In the genomic region with DNA sequence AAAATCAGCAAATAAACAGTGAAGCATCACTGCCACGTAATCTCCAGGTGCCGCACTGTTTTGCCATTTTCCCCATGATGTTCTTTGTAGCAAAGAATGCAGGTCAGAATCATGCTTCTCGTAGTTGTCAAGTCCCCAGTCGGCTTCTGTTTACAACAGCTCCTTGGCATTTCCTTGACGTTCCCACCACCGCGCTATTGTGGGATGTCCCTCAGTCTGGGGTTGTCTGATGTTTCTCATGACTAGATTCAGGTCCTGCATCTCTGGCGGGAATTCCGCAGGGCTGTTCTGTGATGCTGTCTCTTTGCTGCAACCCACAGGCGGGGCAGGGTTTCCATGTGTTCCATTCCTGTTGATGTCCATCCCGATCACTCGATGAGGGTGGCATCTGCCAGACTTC, we compare ENCODE assay signal across 12 cellular contexts.
A peak's percentile ranks its signal among the peaks of the same experiment; 100 is the strongest.
DNase-seq lines count a peak whose midpoint lies in the region; ATAC-seq, FAIRE-seq and TF ChIP-seq lines count a peak whose summit lies in the region.
"Had no signal": no experiment of that assay in that cellular context is flagged by ENCODE, and none has a peak within 500 bp of the region (broad histone marks: within the 10 kb centered on the region; RNA-seq: fewer than 3 reads in every experiment).

No MANE protein-coding gene starts in this region.

- H2BK5ac ChIP-seq in trophoblast cell (ENCODE audit: low read depth, low read length, poor library complexity) = no peak overlapping the region

- no peaks in the 10 kb centered on the region for H3K9me2 ChIP-seq in HCT116 (ENCODE audit: insufficient read depth)

- ATAC-seq in HCT116 = no peak
- no peak for ATAC-seq in SK-N-SH treated with all-trans-retinoic acid at 6 μM for 48 hours

- H3K36me3 ChIP-seq in HCT116 (ENCODE audit: control insufficient read depth in 1 of 2, insufficient read depth in 2 of 2, low read length in 2 of 2) = no peaks in the 10 kb centered on the region
- no peaks in the 10 kb centered on the region for H3K36me3 ChIP-seq in astrocyte (ENCODE audit: insufficient read depth, low read length)
- H3K36me3 ChIP-seq in trophoblast cell (ENCODE audit: control insufficient read depth in 1 of 2, insufficient read depth in 2 of 2, low read length in 2 of 2) = no peaks in the 10 kb centered on the region

- POLR2A ChIA-PET in HCT116 (lab: Charles Lee) = no interaction called here

- H2BK12ac ChIP-seq in trophoblast cell (ENCODE audit: low read length) = peak overlapping the region; percentile 24

- no peak overlapping the region for H2AK5ac ChIP-seq in trophoblast cell (ENCODE audit: low read length)

- no peak overlapping the region for H4K12ac ChIP-seq in trophoblast cell (ENCODE audit: low read depth, low read length)

- DNase-seq in HCT116 (ENCODE audit: low read depth, low spot score) = no peak
- peak; percentile 36 for DNase-seq in astrocyte (ENCODE audit: low read depth)
- peak; percentile 22 for DNase-seq in glomerular endothelial cell (ENCODE audit: extremely low read depth, low read depth, low spot score)
- DNase-seq in trophoblast cell = peak; percentile 95
- DNase-seq in T-helper 2 cell = no peak
- DNase-seq in lower leg skin (ENCODE audit: low spot score in 2 of 2) = no peak
- no peak for DNase-seq in OCI-M2 (lab: John Stamatoyannopoulos, UW; ENCODE audit: unreplicated experiment)
- DNase-seq: H9, NCI-H187 treated with DMSO at 0.1 percent for 48 hours had no signal

- TF ChIP-seq RAD21 in HCT116 (IDR thresholded peaks at IDR 0.05; ENCODE audit: low read depth) = no peak

- no peak overlapping the region for H3K27ac ChIP-seq in HCT116 (ENCODE audit: low read depth, low read length)
- no peak overlapping the region for H3K27ac ChIP-seq in astrocyte (ENCODE audit: low read depth, low read length)
- H3K27ac ChIP-seq in trophoblast cell (ENCODE audit: low read depth, low read length) = no peak overlapping the region

- no peaks in the 10 kb centered on the region for H3K9me3 Mint-ChIP-seq in astrocyte (ENCODE audit: unreplicated experiment)
- H3K9me3 Mint-ChIP-seq: H9 had no signal

- no peak for FAIRE-seq in astrocyte (lab: Jason Lieb, UNC)
- FAIRE-seq: GM19239 had no signal

- no peak overlapping the region for H4K91ac ChIP-seq in trophoblast cell (ENCODE audit: low read depth, low read length)

- H3K4me2 ChIP-seq in HCT116 (ENCODE audit: low read length) (peak overlapping the region; percentile 26; the same call in 1 of the 2 replicates), astrocyte (ENCODE audit: low read length) (no peak overlapping the region), trophoblast cell (ENCODE audit: low read length) (no peak overlapping the region)

- H4K8ac ChIP-seq in trophoblast cell (ENCODE audit: low read depth, low read length) = no peak overlapping the region

- RAD21 ChIA-PET in HCT116 (lab: Charles Lee; ENCODE audit: low non-redundant PET in 1 of 2, low total read pairs in 2 of 2, uncharacterized antibody in 2 of 2, unreplicated experiment in 2 of 2) = interaction anchor here in 1 of 2 experiments (2.1 kb wide), 1 partner anchor 356 kb away, joined by 13 read pairs; no protein-coding TSS in a partner anchor

- H3K4ac ChIP-seq in trophoblast cell (ENCODE audit: low read depth, low read length) = no peak overlapping the region

- no peak overlapping the region for H3K4me3 ChIP-seq in HCT116 (replicated peaks in 1 of 2; ENCODE audit: low read depth in 1 of 2, low read length in 2 of 2)
- H3K4me3 ChIP-seq in astrocyte (ENCODE audit: insufficient read depth, low read depth, low read length) = no peak overlapping the region
- no peak overlapping the region for H3K4me3 ChIP-seq in trophoblast cell (ENCODE audit: low read depth, low read length)
- no peak overlapping the region for H3K4me3 ChIP-seq in lower leg skin (ENCODE audit: low read depth, poor library complexity, severe bottlenecking)

- no peaks in the 10 kb centered on the region for H3K79me1 ChIP-seq in trophoblast cell (ENCODE audit: low read length)

- no CpG with 5 or more reads among the region's 12 CpGs for WGBS in trophoblast cell (ENCODE audit: extremely low coverage, insufficient coverage, insufficient read length)
- 79 to 95% methylated on average over 12 of the region's 12 CpGs for WGBS in lower leg skin, 2 donors

- H3K27me3 ChIP-seq in HCT116 (ENCODE audit: insufficient read depth, low read length) (no peaks in the 10 kb centered on the region), astrocyte (ENCODE audit: insufficient read depth, low read length) (no peaks in the 10 kb centered on the region), trophoblast cell (ENCODE audit: insufficient read depth, low read length) (no peaks in the 10 kb centered on the region)

- no peak overlapping the region for H3K18ac ChIP-seq in trophoblast cell (ENCODE audit: low read length)

- H3K9me3 ChIP-seq in HCT116 (ENCODE audit: control insufficient read depth in 1 of 2, insufficient read depth in 1 of 2, low read depth in 1 of 2, low read length in 2 of 2) (no peaks in the 10 kb centered on the region), astrocyte (ENCODE audit: insufficient read depth, low read depth, low read length) (no peaks in the 10 kb centered on the region), trophoblast cell (ENCODE audit: insufficient read depth, low read depth, low read length) (no peaks in the 10 kb centered on the region)
- H3K9me3 ChIP-seq: Caco-2 had no signal

- H3K27ac Mint-ChIP-seq in astrocyte (ENCODE audit: unreplicated experiment) = no peak overlapping the region
- H3K27ac Mint-ChIP-seq: H9 had no signal

- no peak overlapping the region for H3K14ac ChIP-seq in trophoblast cell (ENCODE audit: low read length)

- no peak overlapping the region for H2AFZ ChIP-seq in HCT116 (ENCODE audit: low read depth, low read length, poor library complexity, severe bottlenecking)
- no peak overlapping the region for H2AFZ ChIP-seq in astrocyte (ENCODE audit: low read depth, low read length)
- H2AFZ ChIP-seq in trophoblast cell (ENCODE audit: insufficient read depth, low read length, poor library complexity) = no peak overlapping the region

- H2BK120ac ChIP-seq in trophoblast cell (ENCODE audit: insufficient read depth, low read length, poor library complexity) = no peak overlapping the region

- no peak overlapping the region for H3K4me3 Mint-ChIP-seq in astrocyte (ENCODE audit: unreplicated experiment)
- H3K4me3 Mint-ChIP-seq: H9 had no signal

- peaks cover 7% of the 10 kb centered on the region for H3K4me1 Mint-ChIP-seq in astrocyte (ENCODE audit: low read depth, unreplicated experiment)

- H4K20me1 ChIP-seq in HCT116 (ENCODE audit: insufficient read depth) = no peaks in the 10 kb centered on the region
- no peaks in the 10 kb centered on the region for H4K20me1 ChIP-seq in astrocyte (ENCODE audit: insufficient read depth, low read length)

- no peaks in the 10 kb centered on the region for H3K79me2 ChIP-seq in HCT116 (ENCODE audit: insufficient read depth, low read length)
- no peaks in the 10 kb centered on the region for H3K79me2 ChIP-seq in astrocyte (ENCODE audit: insufficient read depth, low read length)
- no peaks in the 10 kb centered on the region for H3K79me2 ChIP-seq in trophoblast cell (ENCODE audit: control insufficient read depth, insufficient read depth, low read length, poor library complexity)

- no peak overlapping the region for H3K23ac ChIP-seq in trophoblast cell (ENCODE audit: low read length)

- peaks cover under 1% of the 10 kb centered on the region for H3K36me3 Mint-ChIP-seq in astrocyte (ENCODE audit: low read depth, unreplicated experiment)

- H3K9ac ChIP-seq in HCT116 (ENCODE audit: low read length) (no peak overlapping the region), astrocyte (ENCODE audit: low read length) (no peak overlapping the region), trophoblast cell (ENCODE audit: low read length) (no peak overlapping the region)

- intact Hi-C loops in HCT116 (cut with micrococcal nuclease) = loop anchor here (2.0 to 10.0 kb wide), 4 partner anchors 95 to 885 kb away; no protein-coding TSS in a partner anchor
- intact Hi-C loops in lower leg skin (cut with DNase I; ENCODE audit: low total_unique reads) = loop anchor here (5.0 to 10.0 kb wide), 2 partner anchors 355 to 877 kb away; a partner anchor contains a TSS

- BruUV-seq in HCT116 (replicated peaks; lab: Mats Ljungman, UMichigan) = no TSS peak

- TF ChIP-seq CTCF in HCT116 (IDR thresholded peaks at IDR 0.05 in 2 of 3, conservative IDR thresholded peaks at IDR 0.05 in 1 of 3; ENCODE audit: borderline replicate concordance in 1 of 3, insufficient read depth in 1 of 3, low read depth in 2 of 3, low read length in 2 of 3) (no peak), astrocyte (IDR thresholded peaks at IDR 0.05; ENCODE audit: insufficient read depth, low read depth, low read length) (no peak), lower leg skin (IDR thresholded peaks at IDR 0.05) (no peak)

- H3K4me1 ChIP-seq in HCT116 (ENCODE audit: control insufficient read depth in 1 of 2, insufficient read depth in 2 of 2, low read length in 2 of 2) (peaks cover 6 to 26% of the 10 kb centered on the region in 2 experiments), astrocyte (ENCODE audit: insufficient read depth, low read length) (no peaks in the 10 kb centered on the region), trophoblast cell (ENCODE audit: control insufficient read depth in 1 of 2, insufficient read depth in 2 of 2, low read length in 2 of 2) (no peaks in the 10 kb centered on the region)
- H3K4me1 ChIP-seq: Caco-2 had no signal

- TF ChIP-seq POLR2A in HCT116 (IDR thresholded peaks at IDR 0.05; ENCODE audit: borderline replicate concordance, extremely low read depth, insufficient read depth, insufficient read length) = no peak
- no peak for TF ChIP-seq POLR2A in lower leg skin (IDR thresholded peaks at IDR 0.05)

- peaks cover 6% of the 10 kb centered on the region for H3K27me3 Mint-ChIP-seq in astrocyte (ENCODE audit: low read depth, unreplicated experiment)

- CTCF ChIA-PET in HCT116 (lab: Charles Lee) = interaction anchor here (1.0 to 2.9 kb wide), 5 partner anchors 78 to 486 kb away, joined by 3 to 14 read pairs (median 7); no protein-coding TSS in a partner anchor

TF ChIP-seq in HCT116, 20 proteins besides CTCF, POLR2A, EP300 and RAD21 (continues in another document):
- TF ChIP-seq EGR1 (IDR thresholded peaks at IDR 0.05; ENCODE audit: low read depth) = no peak
- no peak for TF ChIP-seq TCF7L2 (IDR thresholded peaks at IDR 0.05; ENCODE audit: borderline replicate concordance, extremely low read depth, insufficient read depth, insufficient read length)
- TF ChIP-seq SIN3A (IDR thresholded peaks at IDR 0.05; ENCODE audit: low read depth) = no peak
- no peak for TF ChIP-seq CEBPB (IDR thresholded peaks at IDR 0.05; ENCODE audit: low read depth)
- no peak for TF ChIP-seq EZH2 (IDR thresholded peaks at IDR 0.05)
- TF ChIP-seq SRF (IDR thresholded peaks at IDR 0.05; ENCODE audit: low read depth) = no peak

TF ChIP-seq in SK-N-SH treated with all-trans-retinoic acid at 6 μM for 48 hours, 23 proteins besides CTCF, POLR2A, EP300 and RAD21:
- no peak for TF ChIP-seq ZNF8 (CRISPR knock-in tag; IDR thresholded peaks at IDR 0.05)
- no peak for TF ChIP-seq TOX (CRISPR knock-in tag; IDR thresholded peaks at IDR 0.05; ENCODE audit: borderline replicate concordance)
- no peak for TF ChIP-seq SNAI2 (CRISPR knock-in tag; IDR thresholded peaks at IDR 0.05)
- TF ChIP-seq ZFP3 (CRISPR knock-in tag; IDR thresholded peaks at IDR 0.05) = no peak
- TF ChIP-seq ZNF70 (CRISPR knock-in tag; IDR thresholded peaks at IDR 0.05) = no peak

Comparison
In these comparisons a context has a peak if more than half of its experiments do, and no peak if none do; other contexts are left out.
1. DNase-seq: peak in astrocyte (single experiment), glomerular endothelial cell (single experiment) and trophoblast cell (2 of 2); none in HCT116 (single experiment), T-helper 2 cell (0 of 5), lower leg skin (0 of 2) and OCI-M2 (single experiment).